In the genomic region with DNA sequence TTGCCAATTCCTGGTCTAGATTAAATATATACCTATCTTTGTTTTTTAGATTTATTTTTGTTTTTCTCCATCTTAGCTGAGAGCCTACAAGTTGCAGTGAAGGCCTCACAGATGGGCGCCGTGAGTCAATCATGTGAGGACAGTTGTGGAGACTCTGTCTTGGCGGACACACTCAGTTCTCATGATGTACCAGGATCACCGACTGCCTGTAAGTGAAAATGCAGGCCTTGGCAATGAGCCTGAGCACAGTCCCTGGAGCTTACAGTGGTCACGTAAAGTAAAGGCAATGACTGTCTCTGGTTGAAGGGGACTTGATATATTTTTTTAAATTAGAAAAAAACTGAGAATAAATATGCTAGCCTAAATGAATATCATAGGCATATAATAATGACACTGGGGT, we compare ENCODE assay signal across 23 cellular contexts.
"Had no signal": no experiment of that assay in that cellular context is flagged by ENCODE, and none has a peak within 500 bp of the region (broad histone marks: within the 10 kb centered on the region; RNA-seq: fewer than 3 reads in every experiment).

No MANE protein-coding gene starts in this region.

- ATAC-seq: body of pancreas; naive thymus-derived CD4-positive, alpha-beta T cell; pancreas; stimulated activated naive CD8-positive, alpha-beta T cell treated with anti-CD3 and anti-CD28 coated beads, Interleukin-15, Interleukin-2, amounts not matched to agents 100 U/mL and 50 U/mL, for 24 hours had no signal

- H3K9me3 ChIP-seq: adrenal gland, body of pancreas, colonic mucosa, pancreas, psoas muscle, testis, transverse colon had no signal

- H3K4me1 ChIP-seq: colonic mucosa, psoas muscle, testis had no signal

- H3K4me3 ChIP-seq: adrenal gland, body of pancreas, colonic mucosa, pancreas, psoas muscle, testis, transverse colon had no signal

- DNase-seq: activated CD4-positive, alpha-beta memory T cell treated with anti-CD3 and anti-CD28 coated beads for 36 hours; activated CD4-positive, alpha-beta T cell treated with anti-CD3 and anti-CD28 coated beads for 4 hours; activated CD8-positive, alpha-beta memory T cell treated with anti-CD3 and anti-CD28 coated beads, Interleukin-2, amount 50 U/mL, for 4 hours; activated effector memory CD4-positive, alpha-beta T cell treated with anti-CD3 and anti-CD28 coated beads, Interleukin-2, amount 50 U/mL, for 16 hours; activated naive CD4-positive, alpha-beta T cell treated with anti-CD3 and anti-CD28 coated beads for 36 hours; activated naive CD8-positive, alpha-beta T cell treated with anti-CD3 and anti-CD28 coated beads for 36 hours; activated T-cell treated with anti-CD3 and anti-CD28 coated beads, Interleukin-2, amount 50 U/mL, for 1 hour; adrenal gland; aorta; body of pancreas; cerebellar nuclear complex; colonic mucosa; effector memory CD4-positive, alpha-beta T cell; islet precursor cell; midbrain; naive thymus-derived CD4-positive, alpha-beta T cell; nucleus accumbens; pancreas; stimulated activated CD4-positive, alpha-beta T cell treated with anti-CD3 and anti-CD28 coated beads, Interleukin-2, amount 100 ng/mL, for 48 hours; stimulated activated naive CD8-positive, alpha-beta T cell treated with anti-CD3 and anti-CD28 coated beads, Interleukin-15, Interleukin-2, amounts not matched to agents 100 U/mL and 50 U/mL, for 24 hours; testis; transverse colon had no signal

- H3K27me3 ChIP-seq: adrenal gland, body of pancreas, colonic mucosa, pancreas, testis, transverse colon had no signal

- H3K36me3 ChIP-seq: colonic mucosa, transverse colon had no signal

- H3K27ac ChIP-seq: adrenal gland, body of pancreas, colonic mucosa, pancreas, testis, transverse colon had no signal
